In the genomic region with DNA sequence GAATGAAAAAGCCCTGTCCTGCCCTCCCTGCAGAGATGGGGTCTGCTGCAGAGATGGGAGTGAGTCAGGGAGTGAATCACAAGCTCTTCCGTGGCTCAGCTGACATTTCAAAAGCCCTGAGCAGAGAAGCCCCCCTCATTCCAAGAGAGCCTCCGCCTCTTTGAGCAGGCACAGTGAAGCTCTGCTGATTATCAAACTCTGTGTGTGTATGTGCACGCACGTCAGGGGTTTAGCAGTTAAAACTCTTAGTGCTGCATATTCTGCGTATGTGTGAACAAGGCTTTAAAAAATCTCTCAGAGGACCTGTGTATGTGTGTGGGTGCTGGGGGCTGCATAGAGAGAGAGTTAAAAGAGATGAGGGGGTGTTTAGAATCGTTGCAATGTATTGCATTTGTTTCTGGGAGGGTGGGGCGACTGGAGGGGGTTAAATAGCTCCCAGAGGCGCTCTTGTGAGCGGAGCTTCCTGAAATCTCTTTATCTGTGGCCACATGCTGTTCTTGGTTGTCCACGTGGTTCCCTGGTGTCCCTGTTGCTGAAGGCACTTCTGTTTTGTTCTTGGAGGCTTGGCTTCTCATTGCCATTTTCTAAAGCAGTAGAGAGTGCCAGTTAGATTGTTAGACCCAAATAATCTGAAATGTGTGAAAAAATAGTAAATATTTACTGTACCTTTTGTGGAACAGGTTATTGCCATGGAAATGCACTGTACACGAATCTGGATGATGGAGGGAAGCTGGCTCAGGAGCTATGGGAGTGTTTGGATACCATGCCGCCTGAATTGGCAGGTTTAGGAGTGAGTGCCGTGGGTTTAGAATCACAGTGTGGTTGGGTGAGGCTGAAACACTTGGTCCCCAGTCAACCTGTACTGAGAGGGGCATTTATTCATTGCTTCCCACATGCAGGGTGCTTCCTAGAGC, we compare ENCODE assay signal across 9 cellular contexts.
DNase-seq lines count a peak whose midpoint lies in the region; ATAC-seq and TF ChIP-seq lines count a peak whose summit lies in the region.
"Had no signal": no experiment of that assay in that cellular context is flagged by ENCODE, and none has a peak within 500 bp of the region (broad histone marks: within the 10 kb centered on the region; RNA-seq: fewer than 3 reads in every experiment).

No MANE protein-coding gene starts in this region.

- peak overlapping the region; percentile 43 for H3K27ac Mint-ChIP-seq in activated T-helper 2 cell treated with anti-CD3 and anti-CD28 coated beads, Interferon-gamma antibody, Interleukin-2, Interleukin-4, amounts not matched to agents 10 μg/mL and 5 μg/mL and 100 μg/mL, durations not matched to agents 14 hours and 24 hours and 36 hours

- H3K4me1 Mint-ChIP-seq in activated T-helper 2 cell treated with anti-CD3 and anti-CD28 coated beads, Interferon-gamma antibody, Interleukin-2, Interleukin-4, amounts not matched to agents 10 μg/mL and 5 μg/mL and 100 μg/mL, durations not matched to agents 14 hours and 24 hours and 36 hours (ENCODE audit: low read depth): peaks cover 64% of the 10 kb centered on the region

- DNase-seq in ACHN: peak; percentile 18
- peak; percentile 91 for DNase-seq in NB4 (ENCODE audit: low read depth)
- no peak for DNase-seq in activated T-helper 2 cell treated with anti-CD3 and anti-CD28 coated beads, Interferon-gamma antibody, Interleukin-2, Interleukin-4, amounts not matched to agents 10 μg/mL and 5 μg/mL and 100 μg/mL, durations not matched to agents 14 hours and 24 hours and 36 hours (ENCODE audit: low spot score)
- DNase-seq in left lobe of liver (ENCODE audit: low spot score): no peak
- no peak for DNase-seq in thoracic aorta (ENCODE audit: low spot score)
- DNase-seq in NCI-H446 treated with DMSO at 0.1 percent for 48 hours (lab: John Stamatoyannopoulos, UW): no peak
- DNase-seq in BE2C: no peak

- intact Hi-C loops in activated T-helper 2 cell treated with anti-CD3 and anti-CD28 coated beads, Interferon-gamma antibody, Interleukin-2, Interleukin-4, amounts not matched to agents 10 μg/mL and 5 μg/mL and 100 μg/mL, durations not matched to agents 14 hours and 24 hours and 36 hours (cut with micrococcal nuclease): loop anchor here (5.0 kb wide), 1 partner anchor 60 kb away; no protein-coding TSS in a partner anchor

- no peaks in the 10 kb centered on the region for H3K9me3 ChIP-seq in thoracic aorta
- H3K9me3 ChIP-seq in BE2C: no peaks in the 10 kb centered on the region
- H3K9me3 ChIP-seq: pancreas had no signal

- TF ChIP-seq CTCF in NB4 (IDR thresholded peaks at IDR 0.05; ENCODE audit: low read depth, low read length): no peak
- no peak for TF ChIP-seq CTCF in thoracic aorta (IDR thresholded peaks at IDR 0.05)
- TF ChIP-seq CTCF in BE2C (IDR thresholded peaks at IDR 0.05; ENCODE audit: low read depth, low read length): no peak

- no peak overlapping the region for H3K4me3 Mint-ChIP-seq in activated T-helper 2 cell treated with anti-CD3 and anti-CD28 coated beads, Interferon-gamma antibody, Interleukin-2, Interleukin-4, amounts not matched to agents 10 μg/mL and 5 μg/mL and 100 μg/mL, durations not matched to agents 14 hours and 24 hours and 36 hours (ENCODE audit: low read depth)

- H3K9me3 Mint-ChIP-seq in activated T-helper 2 cell treated with anti-CD3 and anti-CD28 coated beads, Interferon-gamma antibody, Interleukin-2, Interleukin-4, amounts not matched to agents 10 μg/mL and 5 μg/mL and 100 μg/mL, durations not matched to agents 14 hours and 24 hours and 36 hours: no peaks in the 10 kb centered on the region

- no peak overlapping the region for H3K27ac ChIP-seq in thoracic aorta
- H3K27ac ChIP-seq: pancreas had no signal

- H3K36me3 ChIP-seq in thoracic aorta (no peaks in the 10 kb centered on the region), BE2C (no peaks in the 10 kb centered on the region)
- H3K36me3 ChIP-seq: pancreas had no signal

- ATAC-seq in left lobe of liver (peak; percentile 37), thoracic aorta (ENCODE audit: insufficient number of reproducible peaks, low FRiP score, low read depth) (no peak), GM21526 (IDR thresholded peaks at IDR 0.05; ENCODE audit: low FRiP score, unreplicated experiment) (no peak)

- H3K27me3 ChIP-seq in thoracic aorta (replicated peaks; ENCODE audit: insufficient read depth): no peaks in the 10 kb centered on the region
- no peaks in the 10 kb centered on the region for H3K27me3 ChIP-seq in BE2C

- H3K36me3 Mint-ChIP-seq in activated T-helper 2 cell treated with anti-CD3 and anti-CD28 coated beads, Interferon-gamma antibody, Interleukin-2, Interleukin-4, amounts not matched to agents 10 μg/mL and 5 μg/mL and 100 μg/mL, durations not matched to agents 14 hours and 24 hours and 36 hours (ENCODE audit: low read depth): peaks cover 7% of the 10 kb centered on the region

- H3K27me3 Mint-ChIP-seq in activated T-helper 2 cell treated with anti-CD3 and anti-CD28 coated beads, Interferon-gamma antibody, Interleukin-2, Interleukin-4, amounts not matched to agents 10 μg/mL and 5 μg/mL and 100 μg/mL, durations not matched to agents 14 hours and 24 hours and 36 hours (ENCODE audit: low read depth): no peaks in the 10 kb centered on the region

- TF ChIP-seq POLR2A in NB4 (IDR thresholded peaks at IDR 0.05; ENCODE audit: extremely low read depth, insufficient read length): no peak

- in situ Hi-C loops in ACHN (cut with HindIII; ENCODE audit: low pct_ligation_motif_present, low pct_unique_long_range_greater_than_20kb, low sequenced_read_pairs): no loop called here

- H3K4me3 ChIP-seq in NB4 (ENCODE audit: low read depth, low read length) (peak overlapping the region; percentile 43), thoracic aorta (peak overlapping the region; percentile 16), BE2C (ENCODE audit: low read depth, low read length) (no peak overlapping the region)
- H3K4me3 ChIP-seq: pancreas had no signal

- no peaks in the 10 kb centered on the region for H3K4me1 ChIP-seq in thoracic aorta (ENCODE audit: control insufficient read depth in 1 of 2, low read depth in 2 of 2)
- H3K4me1 ChIP-seq in BE2C: no peaks in the 10 kb centered on the region
- H3K4me1 ChIP-seq: pancreas had no signal

Comparison
In these comparisons a context has a peak if more than half of its experiments do, and no peak if none do; other contexts are left out.
1. DNase-seq: peak in ACHN (single experiment) and NB4 (single experiment); none in activated T-helper 2 cell treated with anti-CD3 and anti-CD28 coated beads, Interferon-gamma antibody, Interleukin-2, Interleukin-4, amounts not matched to agents 10 μg/mL and 5 μg/mL and 100 μg/mL, durations not matched to agents 14 hours and 24 hours and 36 hours (single experiment), left lobe of liver (single experiment), thoracic aorta (single experiment), NCI-H446 treated with DMSO at 0.1 percent for 48 hours (single experiment) and BE2C (single experiment).